ENCODE assay signal across 7 cellular contexts in the genomic region with DNA sequence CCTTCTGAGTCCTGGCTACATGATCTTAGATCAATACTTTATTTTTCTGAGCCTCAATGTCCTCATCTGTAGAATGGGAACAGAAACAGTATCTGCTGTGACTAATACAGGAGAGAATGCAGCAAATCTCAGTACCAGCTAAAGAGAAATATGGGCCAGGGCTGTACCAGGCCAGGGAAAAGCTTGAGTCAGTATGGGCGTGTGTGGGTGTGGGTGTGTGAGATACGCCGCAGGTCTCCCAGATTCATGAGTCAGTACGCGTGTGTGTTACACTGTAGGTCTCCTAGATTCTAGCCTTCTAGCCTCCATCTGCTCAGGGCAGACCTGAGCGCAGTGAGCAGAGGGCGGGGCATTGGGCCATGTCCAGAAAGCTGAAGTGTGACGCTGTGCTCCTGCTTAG. TPM values are rescaled to one million over a fixed set of nuclear protein-coding genes. Genes with fewer than 3 reads are reported as not detected.
DNase-seq lines count a peak whose midpoint lies in the region; ATAC-seq, FAIRE-seq and TF ChIP-seq lines count a peak whose summit lies in the region.

No MANE protein-coding gene starts in this region.

- H3K36me3 Mint-ChIP-seq in activated T-cell treated with anti-CD3 and anti-CD28 coated beads, Interleukin-2, amount 50 U/mL, for 72 hours (ENCODE audit: insufficient read depth in 2 of 2), result peaks cover 8 to 15% of the 10 kb centered on the region in 2 donors

- peak; percentile 21 to 37 for ATAC-seq in activated T-cell treated with anti-CD3 and anti-CD28 coated beads, Interleukin-2, amount 50 U/mL, for 72 hours (replicated peaks in 1 of 2)

- FAIRE-seq in GM12891 (lab: Jason Lieb, UNC), result no peak

- H3K27me3 Mint-ChIP-seq in activated T-cell treated with anti-CD3 and anti-CD28 coated beads, Interleukin-2, amount 50 U/mL, for 72 hours (ENCODE audit: low read depth), result no peaks in the 10 kb centered on the region

- DNase-seq in HPDE6-E6E7 (ENCODE audit: extremely low spot score), result peak; percentile 46
- DNase-seq in activated T-cell treated with anti-CD3 and anti-CD28 coated beads, Interleukin-2, amount 50 U/mL, for 72 hours, result peak in 1 of 2 donors; percentile 54
- DNase-seq in fibroblast of the aortic adventitia (ENCODE audit: low read depth), result peak; percentile 92
- DNase-seq in stimulated activated CD4-positive, alpha-beta T cell treated with anti-CD3 and anti-CD28 coated beads, TNF-alpha, amount 100 ng/mL, for 24 hours (ENCODE audit: low read depth in 3 of 3), result peak in 2 of 3 experiments; percentile 23 to 63
- no peak for DNase-seq in GM12891 (ENCODE audit: insufficient read length, low spot score)
- no peak for DNase-seq in DMS153 treated with DMSO at 0.1 percent for 48 hours (lab: John Stamatoyannopoulos, UW; ENCODE audit: unreplicated experiment)
- no peak for DNase-seq in DMS 273 (lab: John Stamatoyannopoulos, UW; ENCODE audit: unreplicated experiment)

- H3K4me3 Mint-ChIP-seq in activated T-cell treated with anti-CD3 and anti-CD28 coated beads, Interleukin-2, amount 50 U/mL, for 72 hours, result peak overlapping the region; percentile 29 to 49

- H3K4me1 Mint-ChIP-seq in activated T-cell treated with anti-CD3 and anti-CD28 coated beads, Interleukin-2, amount 50 U/mL, for 72 hours (ENCODE audit: low read depth), result peaks cover 49% of the 10 kb centered on the region

- H3K27ac Mint-ChIP-seq in activated T-cell treated with anti-CD3 and anti-CD28 coated beads, Interleukin-2, amount 50 U/mL, for 72 hours, result peak overlapping the region; percentile 92

- H3K4me3 ChIP-seq in fibroblast of the aortic adventitia (ENCODE audit: low read depth, low read length), result no peak overlapping the region

- H3K9me3 Mint-ChIP-seq in activated T-cell treated with anti-CD3 and anti-CD28 coated beads, Interleukin-2, amount 50 U/mL, for 72 hours, result no peaks in the 10 kb centered on the region

- TF ChIP-seq CTCF in fibroblast of the aortic adventitia (IDR thresholded peaks at IDR 0.05; ENCODE audit: insufficient read depth, low read length), result no peak

- TF ChIP-seq POLR2A in GM12891 (IDR thresholded peaks at IDR 0.05; ENCODE audit: low read depth, low read length), result no peak

TF ChIP-seq in GM12891, 5 proteins besides CTCF, POLR2A, EP300 and RAD21:
- TF ChIP-seq PAX5 (IDR thresholded peaks at IDR 0.05; ENCODE audit: insufficient read depth, low read length, severe bottlenecking), result no peak

RNA-seq across cellular contexts. Expression of gene GNAI2, which starts 15.2 kb away (rescaled TPM):
- total RNA-seq in activated T-cell treated with anti-CD3 and anti-CD28 coated beads, Interleukin-2, amount 50 U/mL, for 72 hours, result 100 to 1,000 TPM; 263 to 272 TPM
- total RNA-seq in fibroblast of the aortic adventitia (ENCODE audit: low replicate concordance), result 195 and 203 TPM in 2 replicates
- polyA plus RNA-seq in GM12891 (2012; ENCODE audit: low read depth, missing spikeins), result 177 TPM

RNA-seq across cellular contexts. Expression of gene SEMA3B, which starts 17.7 kb away (rescaled TPM):
- total RNA-seq in activated T-cell treated with anti-CD3 and anti-CD28 coated beads, Interleukin-2, amount 50 U/mL, for 72 hours, result 1 to 10 TPM; 1.9 to 3.3 TPM
- 9.7 and 110 TPM in 2 replicates for total RNA-seq in fibroblast of the aortic adventitia (ENCODE audit: low replicate concordance)
- 0.35 TPM for polyA plus RNA-seq in GM12891 (2012; ENCODE audit: low read depth, missing spikeins)

RNA-seq across cellular contexts. Expression of gene LSMEM2, which starts 27.7 kb away (rescaled TPM):
- total RNA-seq in activated T-cell treated with anti-CD3 and anti-CD28 coated beads, Interleukin-2, amount 50 U/mL, for 72 hours, result under 1 TPM in 1 of 2 donors, not detected in 1; 0.26 TPM
- not detected in 2 replicates for total RNA-seq in fibroblast of the aortic adventitia (ENCODE audit: low replicate concordance)
- polyA plus RNA-seq in GM12891 (2012; ENCODE audit: low read depth, missing spikeins), result not detected

RNA-seq across cellular contexts. Expression of gene IFRD2, which starts 41.0 kb away (rescaled TPM):
- 10 to 100 TPM; 56.3 to 62.1 TPM for total RNA-seq in activated T-cell treated with anti-CD3 and anti-CD28 coated beads, Interleukin-2, amount 50 U/mL, for 72 hours
- total RNA-seq in fibroblast of the aortic adventitia (ENCODE audit: low replicate concordance), result 45.3 and 72.7 TPM in 2 replicates
- polyA plus RNA-seq in GM12891 (2012; ENCODE audit: low read depth, missing spikeins), result 42.6 TPM

RNA-seq across cellular contexts. Expression of gene SLC38A3, which starts 46.1 kb away (rescaled TPM):
- total RNA-seq in activated T-cell treated with anti-CD3 and anti-CD28 coated beads, Interleukin-2, amount 50 U/mL, for 72 hours, result not detected
- 0.27 TPM in 1 of 2 replicates, not detected in the other for total RNA-seq in fibroblast of the aortic adventitia (ENCODE audit: low replicate concordance)
- polyA plus RNA-seq in GM12891 (2012; ENCODE audit: low read depth, missing spikeins), result not detected

Comparison
In these comparisons a context has a peak if more than half of its experiments do, and no peak if none do; other contexts are left out.
1. DNase-seq: peak in HPDE6-E6E7 (single experiment), fibroblast of the aortic adventitia (single experiment) and stimulated activated CD4-positive, alpha-beta T cell treated with anti-CD3 and anti-CD28 coated beads, TNF-alpha, amount 100 ng/mL, for 24 hours (2 of 3); none in GM12891 (single experiment), DMS153 treated with DMSO at 0.1 percent for 48 hours (single experiment) and DMS 273 (single experiment).